8 cellular contexts compared by ENCODE assay signal in genomic region chr5:65924366-65925093, GRCh38. TPM values are rescaled to one million over a fixed set of nuclear protein-coding genes. Genes with fewer than 3 reads are reported as not detected.
A peak's percentile ranks its signal among the peaks of the same experiment; 100 is the strongest.
DNase-seq lines count a peak whose midpoint lies in the region; ATAC-seq and TF ChIP-seq lines count a peak whose summit lies in the region.

No MANE protein-coding gene starts in this region.

- no peaks in the 10 kb centered on the region for H3K4me1 ChIP-seq in IMR-90 (ENCODE audit: control insufficient read depth, insufficient read depth, low read length)

- H3K9me3 ChIP-seq in IMR-90 (ENCODE audit: control insufficient read depth, insufficient read depth, low read length), result no peaks in the 10 kb centered on the region

- H3K27me3 Mint-ChIP-seq in activated naive CD8-positive, alpha-beta T cell treated with anti-CD3 and anti-CD28 coated beads, Interleukin-2, amount 10 ng/mL, durations not matched to agents 7 days and 5 days, result peaks cover 14% of the 10 kb centered on the region
- no peaks in the 10 kb centered on the region for H3K27me3 Mint-ChIP-seq in stimulated activated naive CD8-positive, alpha-beta T cell treated with anti-CD3 and anti-CD28 coated beads, Interleukin-15, amount 100 ng/mL, for 72 hours

- H3K9me1 ChIP-seq in IMR-90 (ENCODE audit: insufficient read depth, low read length), result no peaks in the 10 kb centered on the region; the same call in 1 of the 2 replicates

- peak overlapping the region; percentile 73 for H3K18ac ChIP-seq in IMR-90 (ENCODE audit: low read depth, low read length)

- intact Hi-C loops in IMR-90 (cut with micrococcal nuclease), result loop anchor here (2.0 to 5.0 kb wide), 3 partner anchors 118 to 182 kb away; no protein-coding TSS in a partner anchor

- dilution Hi-C loops in IMR-90 (cut with HindIII; ENCODE audit: low sequenced_read_pairs, unreplicated experiment), result no loop called here

- H3K14ac ChIP-seq in IMR-90 (replicated peaks; ENCODE audit: low read depth, low read length), result peak overlapping the region; percentile 90

- no peak for TF ChIP-seq POLR2A in IMR-90 (IDR thresholded peaks at IDR 0.05; ENCODE audit: low read depth, low read length)

- peak overlapping the region; percentile 92 for H3K4me2 ChIP-seq in IMR-90 (ENCODE audit: low read depth, low read length)

- peak overlapping the region; percentile 84 for H4K5ac ChIP-seq in IMR-90 (ENCODE audit: low read depth, low read length)

- H4K91ac ChIP-seq in IMR-90 (ENCODE audit: insufficient read depth, low read depth, low read length), result peak overlapping the region; percentile 90

- peak overlapping the region; percentile 42 for H3K56ac ChIP-seq in IMR-90 (ENCODE audit: extremely low read depth, insufficient read depth, low read length)

- DNase-seq in NCI-H2196 treated with DMSO at 0.1 percent for 48 hours (lab: John Stamatoyannopoulos, UW; ENCODE audit: unreplicated experiment), result peak; percentile 22
- DNase-seq in NCI-H2196 (lab: John Stamatoyannopoulos, UW; ENCODE audit: unreplicated experiment), result no peak
- DNase-seq in IMR-90, result no peak
- DNase-seq in activated naive CD8-positive, alpha-beta T cell treated with anti-CD3 and anti-CD28 coated beads, Interleukin-2, amount 10 ng/mL, durations not matched to agents 7 days and 5 days, result no peak
- DNase-seq in inferior parietal cortex (ENCODE audit: extremely low spot score), result peak; percentile 72
- no peak for DNase-seq in stimulated activated naive CD8-positive, alpha-beta T cell treated with anti-CD3 and anti-CD28 coated beads, Interleukin-15, amount 100 ng/mL, for 72 hours

- H2AK9ac ChIP-seq in IMR-90 (replicated peaks; ENCODE audit: low read depth, low read length, poor library complexity), result peak overlapping the region; percentile 74

- H2BK15ac ChIP-seq in IMR-90 (ENCODE audit: low read depth, low read length), result peak overlapping the region; percentile 92; the same call in 2 of the 3 replicates

- no peaks in the 10 kb centered on the region for H3K27me3 ChIP-seq in IMR-90 (ENCODE audit: control insufficient read depth, insufficient read depth, low read length)

- peaks cover 14% of the 10 kb centered on the region for H3K4me1 Mint-ChIP-seq in activated naive CD8-positive, alpha-beta T cell treated with anti-CD3 and anti-CD28 coated beads, Interleukin-2, amount 10 ng/mL, durations not matched to agents 7 days and 5 days
- peaks cover 19% of the 10 kb centered on the region for H3K4me1 Mint-ChIP-seq in stimulated activated naive CD8-positive, alpha-beta T cell treated with anti-CD3 and anti-CD28 coated beads, Interleukin-15, amount 100 ng/mL, for 72 hours

- H2BK120ac ChIP-seq in IMR-90 (ENCODE audit: low read depth, low read length), result peak overlapping the region; percentile 69

- H3K4me3 ChIP-seq in IMR-90 (ENCODE audit: insufficient read depth, low read depth, low read length), result peak overlapping the region; percentile 59

- TF ChIP-seq RAD21 in IMR-90 (IDR thresholded peaks at IDR 0.05; ENCODE audit: low read length), result no peak

- H3K9ac ChIP-seq in IMR-90 (ENCODE audit: low read depth, low read length), result peak overlapping the region; percentile 92

- CTCF ChIA-PET in IMR-90 (lab: Yijun Ruan, JAX), result interaction anchor here (0.5 to 1.7 kb wide), 2 partner anchors 92 to 181 kb away, joined by 6 to 7 read pairs; no protein-coding TSS in a partner anchor

- H3K27ac ChIP-seq in IMR-90 (ENCODE audit: insufficient read depth, low read length), result peak overlapping the region; percentile 92

- WGBS in IMR-90 (ENCODE audit: extremely low coverage in 2 of 2, insufficient read length in 1 of 2), 2 experiments, result 20% methylated on average over 2 of the region's 22 CpGs; no CpG with 5 or more reads in 1 of the 2 experiments

- POLR2A ChIA-PET in IMR-90 (lab: Charles Lee; ENCODE audit: unreplicated experiment), result interaction anchor here (0.6 to 1.5 kb wide), 2 partner anchors 123 to 205 kb away, joined by 3 read pairs; no protein-coding TSS in a partner anchor
- POLR2A ChIA-PET in activated naive CD8-positive, alpha-beta T cell treated with anti-CD3 and anti-CD28 coated beads, Interleukin-2, amount 10 ng/mL, durations not matched to agents 7 days and 5 days (lab: Charles Lee), result interaction anchor here (1.1 to 3.1 kb wide), 7 partner anchors 45 to 219 kb away, joined by 3 to 34 read pairs (median 7); partner anchors contain the start of genes NLN, SGTB and SREK1

- peak overlapping the region; percentile 96 for H2AFZ ChIP-seq in IMR-90 (replicated peaks; ENCODE audit: low read length, poor library complexity)

- peak overlapping the region; percentile 65 to 87 for H4K8ac ChIP-seq in IMR-90 (ENCODE audit: low read depth in 2 of 2, low read length in 2 of 2)

- peak overlapping the region; percentile 78 for H3K4me3 Mint-ChIP-seq in activated naive CD8-positive, alpha-beta T cell treated with anti-CD3 and anti-CD28 coated beads, Interleukin-2, amount 10 ng/mL, durations not matched to agents 7 days and 5 days
- peak overlapping the region; percentile 79 to 85 for H3K4me3 Mint-ChIP-seq in stimulated activated naive CD8-positive, alpha-beta T cell treated with anti-CD3 and anti-CD28 coated beads, Interleukin-15, amount 100 ng/mL, for 72 hours

- H3K36me3 Mint-ChIP-seq in activated naive CD8-positive, alpha-beta T cell treated with anti-CD3 and anti-CD28 coated beads, Interleukin-2, amount 10 ng/mL, durations not matched to agents 7 days and 5 days, result no peaks in the 10 kb centered on the region

- no peak for TF ChIP-seq CTCF in IMR-90 (conservative IDR thresholded peaks at IDR 0.05; ENCODE audit: low read depth, low read length)

- peak overlapping the region; percentile 27 for H2BK20ac ChIP-seq in IMR-90 (ENCODE audit: low read depth, low read length)

- in situ Hi-C loops in IMR-90 (cut with MboI; ENCODE audit: low sequenced_read_pairs), result no loop called here

- peak overlapping the region; percentile 89 for H3K27ac Mint-ChIP-seq in activated naive CD8-positive, alpha-beta T cell treated with anti-CD3 and anti-CD28 coated beads, Interleukin-2, amount 10 ng/mL, durations not matched to agents 7 days and 5 days
- peak overlapping the region; percentile 86 to 96 for H3K27ac Mint-ChIP-seq in stimulated activated naive CD8-positive, alpha-beta T cell treated with anti-CD3 and anti-CD28 coated beads, Interleukin-15, amount 100 ng/mL, for 72 hours

- no peaks in the 10 kb centered on the region for H3K9me3 Mint-ChIP-seq in activated naive CD8-positive, alpha-beta T cell treated with anti-CD3 and anti-CD28 coated beads, Interleukin-2, amount 10 ng/mL, durations not matched to agents 7 days and 5 days
- H3K9me3 Mint-ChIP-seq in stimulated activated naive CD8-positive, alpha-beta T cell treated with anti-CD3 and anti-CD28 coated beads, Interleukin-15, amount 100 ng/mL, for 72 hours, result no peaks in the 10 kb centered on the region

- peak overlapping the region; percentile 97 for H3K4ac ChIP-seq in IMR-90 (ENCODE audit: low read depth, low read length)

- no peak for ATAC-seq in IMR-90 (ENCODE audit: low read depth)
- no peak for ATAC-seq in activated naive CD8-positive, alpha-beta T cell treated with anti-CD3 and anti-CD28 coated beads, Interleukin-2, amount 10 ng/mL, durations not matched to agents 7 days and 5 days (ENCODE audit: low read depth)
- ATAC-seq in stimulated activated naive CD8-positive, alpha-beta T cell treated with anti-CD3 and anti-CD28 coated beads, Interleukin-15, amount 100 ng/mL, for 72 hours, result peak; percentile 18
- no peak for ATAC-seq in GM21423 (IDR thresholded peaks at IDR 0.05; ENCODE audit: unreplicated experiment)
- ATAC-seq in HG02588 (IDR thresholded peaks at IDR 0.05; ENCODE audit: unreplicated experiment), result no peak

- peak overlapping the region; percentile 59 for H2AK5ac ChIP-seq in IMR-90 (ENCODE audit: low read depth, low read length)

- H4K20me1 ChIP-seq in IMR-90 (ENCODE audit: insufficient read depth, low read length), result peaks cover 4% of the 10 kb centered on the region; the same call in 1 of the 2 replicates

- no peaks in the 10 kb centered on the region for H3K36me3 ChIP-seq in IMR-90 (ENCODE audit: control insufficient read depth, insufficient read depth, low read length)

- H2BK5ac ChIP-seq in IMR-90 (ENCODE audit: low read depth, low read length, poor library complexity, severe bottlenecking), result peak overlapping the region; percentile 92

- H3K79me1 ChIP-seq in IMR-90 (ENCODE audit: low read depth in 1 of 2, low read length in 2 of 2), result peaks cover 4 to 14% of the 10 kb centered on the region in 2 experiments; a peak in 3 of 4 replicates

- H3K23ac ChIP-seq in IMR-90 (ENCODE audit: low read depth, low read length), result peak overlapping the region; percentile 99

- BruUV-seq in IMR-90 (replicated peaks; lab: Mats Ljungman, UMichigan), result no TSS peak

TF ChIP-seq in IMR-90, 13 proteins besides CTCF, POLR2A, EP300 and RAD21:
- TF ChIP-seq USF2 (IDR thresholded peaks at IDR 0.05; ENCODE audit: low read depth, low read length) (no peak), BHLHE40 (IDR thresholded peaks at IDR 0.05; ENCODE audit: low read depth, low read length) (no peak), RFX5 (IDR thresholded peaks at IDR 0.05; ENCODE audit: low read depth, low read length) (no peak), CHD1 (IDR thresholded peaks at IDR 0.05; ENCODE audit: low read depth, low read length) (no peak), SMC3 (IDR thresholded peaks at IDR 0.05; ENCODE audit: low read depth, low read length) (no peak), MXI1 (IDR thresholded peaks at IDR 0.05; ENCODE audit: borderline replicate concordance, low read depth, low read length) (no peak), NFE2L2 (IDR thresholded peaks at IDR 0.05; ENCODE audit: low read depth, low read length) (no peak), CEBPB (IDR thresholded peaks at IDR 0.05; ENCODE audit: low read depth, low read length) (no peak)

RNA-seq across cellular contexts. Expression of gene ERBIN, which starts 1.8 kb away (rescaled TPM):
- total RNA-seq in IMR-90 (2012; rRNA removed), result 70.1 and 107 TPM in 2 replicates
- 23.5 and 25.8 TPM in 2 replicates for polyA plus RNA-seq in IMR-90 (2012; rRNA removed)
- 2.3 and 2.5 TPM in 2 replicates for polyA plus RNA-seq in IMR-90 (2012; cell fraction: cytosol; rRNA removed)
- polyA plus RNA-seq in IMR-90 (2012; cell fraction: nucleus; rRNA removed; ENCODE audit: low replicate concordance), result 2.7 and 29.1 TPM in 2 replicates
- 10 to 100 TPM; 63.4 to 66.7 TPM for total RNA-seq in activated naive CD8-positive, alpha-beta T cell treated with anti-CD3 and anti-CD28 coated beads, Interleukin-2, amount 10 ng/mL, durations not matched to agents 7 days and 5 days

Comparison
In these comparisons a context has a peak if more than half of its experiments do, and no peak if none do; other contexts are left out.
1. DNase-seq: peak in NCI-H2196 treated with DMSO at 0.1 percent for 48 hours (single experiment) and inferior parietal cortex (single experiment); none in NCI-H2196 (single experiment), IMR-90 (single experiment), activated naive CD8-positive, alpha-beta T cell treated with anti-CD3 and anti-CD28 coated beads, Interleukin-2, amount 10 ng/mL, durations not matched to agents 7 days and 5 days (single experiment) and stimulated activated naive CD8-positive, alpha-beta T cell treated with anti-CD3 and anti-CD28 coated beads, Interleukin-15, amount 100 ng/mL, for 72 hours (0 of 2).